29 cellular contexts compared by ENCODE assay signal in the genomic region with DNA sequence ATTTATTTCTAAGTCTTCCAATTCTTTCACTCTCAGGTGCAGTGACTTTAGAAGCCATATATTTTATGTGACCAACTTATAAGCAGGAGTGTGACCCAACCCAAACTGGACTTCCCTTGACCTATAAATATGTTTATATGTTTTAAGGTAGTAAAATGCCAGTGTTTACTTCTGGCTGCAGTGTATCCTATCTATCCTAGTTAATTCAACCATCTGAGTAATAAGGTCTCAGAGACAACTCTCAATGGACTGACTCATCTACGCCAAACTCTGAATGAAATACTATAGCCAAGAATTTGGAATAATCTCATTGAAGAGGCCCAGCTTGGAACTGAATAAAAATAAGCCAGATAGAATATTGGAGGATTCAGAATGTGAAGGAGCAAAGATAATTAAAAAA.
"Had no signal": no experiment of that assay in that cellular context is flagged by ENCODE, and none has a peak within 500 bp of the region (broad histone marks: within the 10 kb centered on the region; RNA-seq: fewer than 3 reads in every experiment).

No MANE protein-coding gene starts in this region.

- H3K4me1 ChIP-seq: ascending aorta, breast epithelium, colonic mucosa, esophagus squamous epithelium, gastroesophageal sphincter had no signal

- H3K27ac ChIP-seq: ascending aorta, breast epithelium, cardiac muscle cell, colonic mucosa, epithelial cell of prostate, esophagus squamous epithelium, gastroesophageal sphincter had no signal

- DNase-seq: activated CD4-positive, alpha-beta memory T cell treated with anti-CD3 and anti-CD28 coated beads for 36 hours; activated CD4-positive, alpha-beta T cell treated with anti-CD3 and anti-CD28 coated beads for 36 hours; activated CD4-positive, alpha-beta T cell treated with anti-CD3 and anti-CD28 coated beads, Interleukin-2, amount 10 ng/mL, durations not matched to agents 24 days and 14 days; activated CD4-positive, CD25-positive, alpha-beta regulatory T cell; activated CD4-positive, CD25-positive, alpha-beta regulatory T cell treated with anti-CD3 and anti-CD28 coated beads, Interleukin-2, amount 50 U/mL, for 72 hours; activated CD8-positive, alpha-beta memory T cell treated with anti-CD3 and anti-CD28 coated beads, Interleukin-2, amount 50 U/mL, for 48 hours; activated CD8-positive, alpha-beta T cell treated with anti-CD3 and anti-CD28 coated beads, Interleukin-2, amount 10 ng/mL, durations not matched to agents 7 days and 5 days; activated gamma-delta T cell; activated naive CD4-positive, alpha-beta T cell; activated naive CD4-positive, alpha-beta T cell treated with anti-CD3 and anti-CD28 coated beads, Interleukin-2, amount 10 ng/mL, durations not matched to agents 7 days and 5 days; activated naive CD8-positive, alpha-beta T cell treated with anti-CD3 and anti-CD28 coated beads, Interleukin-2, amount 10 ng/mL, durations not matched to agents 7 days and 5 days; activated T-cell treated with anti-CD3 and anti-CD28 coated beads for 4 hours; activated T-cell treated with anti-CD3 and anti-CD28 coated beads, Interleukin-2, amount 50 U/mL, for 24 hours; activated T-cell treated with anti-CD3 and anti-CD28 coated beads, Interleukin-2, amount 50 U/mL, for 72 hours; central memory CD4-positive, alpha-beta T cell; cerebellar nuclear complex; colonic mucosa; effector CD8-positive, alpha-beta T cell; esophagus squamous epithelium; foreskin melanocyte; head of caudate nucleus; T-helper 1 cell; T-helper 17 cell; T1000 had no signal

- H3K9me3 ChIP-seq: ascending aorta, breast epithelium, colonic mucosa, esophagus squamous epithelium, gastroesophageal sphincter had no signal

- H3K27me3 ChIP-seq: ascending aorta, breast epithelium, cardiac muscle cell, colonic mucosa, esophagus squamous epithelium, gastroesophageal sphincter had no signal

- H3K36me3 ChIP-seq: ascending aorta, breast epithelium, cardiac muscle cell, colonic mucosa, esophagus squamous epithelium, gastroesophageal sphincter had no signal

- H3K4me3 ChIP-seq: ascending aorta, breast epithelium, cardiac muscle cell, colonic mucosa, esophagus squamous epithelium, gastroesophageal sphincter had no signal
